1 cellular context compared by ENCODE assay signal in genomic region chr1:25419338-25419737, GRCh38. TPM values are rescaled to one million over a fixed set of nuclear protein-coding genes. Genes with fewer than 3 reads are reported as not detected.
"Had no signal": no experiment of that assay in that cellular context is flagged by ENCODE, and none has a peak within 500 bp of the region (broad histone marks: within the 10 kb centered on the region; RNA-seq: fewer than 3 reads in every experiment).

No MANE protein-coding gene starts in this region.

RNA-seq across cellular contexts. Expression of gene RHCE, which starts 1.3 kb away (rescaled TPM):
- total RNA-seq: NCI-H460 had no signal
